ENCODE assay signal across 6 cellular contexts in the genomic region with DNA sequence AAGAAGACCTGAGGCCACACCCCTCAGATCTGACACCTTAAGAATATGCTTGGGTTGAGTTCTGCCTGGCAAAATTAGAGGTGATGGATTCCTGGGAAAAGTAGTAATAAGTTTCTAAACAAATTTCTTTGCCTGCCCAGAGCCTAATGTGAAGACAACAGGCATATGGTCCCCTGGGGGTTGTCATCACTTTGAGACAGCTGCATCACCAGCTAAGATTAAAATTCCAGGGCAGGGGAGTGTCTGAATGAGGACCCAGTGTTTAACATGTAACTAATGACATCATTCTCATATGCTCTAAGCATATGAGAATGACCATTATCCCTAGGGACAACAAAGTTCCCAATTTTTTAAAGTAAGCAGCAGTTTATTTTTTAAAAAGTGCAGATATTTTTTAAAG.
"Had no signal": no experiment of that assay in that cellular context is flagged by ENCODE, and none has a peak within 500 bp of the region (broad histone marks: within the 10 kb centered on the region; RNA-seq: fewer than 3 reads in every experiment).

No MANE protein-coding gene starts in this region.

- H3K9me3 ChIP-seq: HAP-1 had no signal

- DNase-seq: GM23248, GOT3, H7, HFFc6 had no signal

- H3K27ac ChIP-seq: GM23248, HL-60 had no signal

- H3K4me1 ChIP-seq: HAP-1 had no signal

- H3K4me3 ChIP-seq: GM23248, HAP-1 had no signal

- H3K36me3 ChIP-seq: HAP-1 had no signal

- H3K9ac ChIP-seq: GM23248 had no signal

- H2AFZ ChIP-seq: GM23248 had no signal
